ENCODE assay signal across 14 cellular contexts in the genomic region with DNA sequence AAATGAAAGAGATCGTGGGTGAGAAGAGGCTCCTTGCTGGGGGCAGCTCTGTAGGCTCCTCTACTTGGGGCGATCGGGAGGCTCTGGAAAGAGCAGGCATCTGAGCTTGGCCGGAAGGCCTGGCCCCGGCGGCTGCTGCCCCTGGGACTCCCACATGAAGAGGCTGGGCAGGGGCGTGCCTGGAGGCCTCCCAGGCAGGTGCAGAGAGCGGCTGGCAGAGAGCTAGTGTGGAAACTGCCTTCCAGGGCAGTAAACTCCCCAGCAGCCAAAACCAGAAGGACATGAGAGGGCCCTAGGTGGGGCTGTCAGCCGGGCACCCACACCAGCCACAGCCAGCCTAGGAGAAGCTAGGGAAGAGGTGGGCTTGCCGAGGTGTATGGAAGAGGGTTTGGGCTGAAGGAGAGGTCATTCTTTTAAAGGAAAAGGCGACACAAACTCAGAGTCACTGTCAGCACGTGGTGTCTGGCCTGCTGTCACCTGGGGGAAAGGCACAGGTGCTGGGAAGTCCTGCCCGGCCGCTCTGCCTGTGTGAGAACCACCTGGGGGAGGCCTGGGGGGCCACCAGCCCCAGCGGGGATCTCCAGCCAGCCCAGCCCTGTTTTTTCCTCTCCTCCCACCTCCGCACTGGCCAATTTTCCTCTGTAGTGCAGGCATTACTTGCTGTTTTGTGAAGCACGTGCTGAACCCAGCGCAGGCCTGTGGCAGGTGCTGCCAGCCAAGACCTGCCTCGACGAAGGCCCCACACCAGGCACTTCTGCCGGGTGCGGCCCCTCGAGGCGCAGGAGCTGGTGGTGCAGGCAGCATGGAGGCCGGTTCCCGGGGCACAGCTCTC. TPM values are rescaled to one million over a fixed set of nuclear protein-coding genes. Genes with fewer than 3 reads are reported as not detected.
DNase-seq lines count a peak whose midpoint lies in the region; ATAC-seq, FAIRE-seq and TF ChIP-seq lines count a peak whose summit lies in the region.
"Had no signal": no experiment of that assay in that cellular context is flagged by ENCODE, and none has a peak within 500 bp of the region (broad histone marks: within the 10 kb centered on the region; RNA-seq: fewer than 3 reads in every experiment).

No MANE protein-coding gene starts in this region.

- no peaks in the 10 kb centered on the region for H3K36me3 Mint-ChIP-seq in T-helper 17 cell (ENCODE audit: low read depth)
- H3K36me3 Mint-ChIP-seq: T-cell had no signal

- H4K20me1 ChIP-seq in BLaER1, result no peaks in the 10 kb centered on the region; the same call in 1 of the 2 replicates

- peaks cover 4% of the 10 kb centered on the region for H3K4me1 Mint-ChIP-seq in T-helper 17 cell
- H3K4me1 Mint-ChIP-seq: activated CD4-positive, alpha-beta T cell treated with anti-CD3 and anti-CD28 coated beads for 36 hours had no signal

- no peaks in the 10 kb centered on the region for H3K36me3 ChIP-seq in BLaER1
- no peaks in the 10 kb centered on the region for H3K36me3 ChIP-seq in mucosa of rectum (ENCODE audit: control insufficient read depth in 2 of 2, insufficient read depth in 2 of 2, low read length in 2 of 2)
- H3K36me3 ChIP-seq: BE2C, prostate gland had no signal

- TF ChIP-seq POLR2A in GM12891 (IDR thresholded peaks at IDR 0.05; ENCODE audit: low read depth, low read length), result no peak

- H3K9me3 ChIP-seq in BLaER1 (no peaks in the 10 kb centered on the region), T-helper 17 cell (ENCODE audit: control insufficient read depth, low read length, poor library complexity, severe bottlenecking) (no peaks in the 10 kb centered on the region), mucosa of rectum (ENCODE audit: control insufficient read depth in 2 of 2, low read length in 2 of 2) (no peaks in the 10 kb centered on the region)
- H3K9me3 ChIP-seq: BE2C, prostate gland had no signal

- H3K4me2 ChIP-seq in BLaER1, result peak overlapping the region; percentile 91

- ATAC-seq in T-helper 17 cell, result peak; percentile 18
- no peak for ATAC-seq in left cardiac atrium
- ATAC-seq: activated CD4-positive, alpha-beta T cell treated with anti-CD3 and anti-CD28 coated beads for 36 hours had no signal

- peaks cover 12% of the 10 kb centered on the region; the same call in 1 of the 2 replicates for H3K27me3 ChIP-seq in BLaER1
- H3K27me3 ChIP-seq in mucosa of rectum (ENCODE audit: control insufficient read depth in 2 of 2, insufficient read depth in 2 of 2, low read length in 2 of 2), result no peaks in the 10 kb centered on the region
- H3K27me3 ChIP-seq: BE2C, dorsolateral prefrontal cortex had no signal

- H3K9ac ChIP-seq in BLaER1 (peak overlapping the region; percentile 42; the same call in 1 of the 2 replicates), mucosa of rectum (ENCODE audit: low read depth in 1 of 2, low read length in 2 of 2) (peak overlapping the region; percentile 43 to 52)

- H3K27ac ChIP-seq in BLaER1 (peak overlapping the region; percentile 79), mucosa of rectum (ENCODE audit: low read depth in 2 of 2, low read length in 2 of 2) (peak overlapping the region; percentile 1 to 61)
- H3K27ac ChIP-seq: prostate gland had no signal

- FAIRE-seq in GM12891 (lab: Jason Lieb, UNC), result peak; percentile 75

- 0 out of 2 replicates have a peak overlapping the region, but pooled peaks have one; percentile 20 for H3K4me3 ChIP-seq in BLaER1
- no peak overlapping the region for H3K4me3 ChIP-seq in mucosa of rectum (ENCODE audit: low read length in 2 of 2)
- H3K4me3 ChIP-seq: dorsolateral prefrontal cortex, prostate gland had no signal

- peak overlapping the region; percentile 47 for H3K27ac Mint-ChIP-seq in T-helper 17 cell
- H3K27ac Mint-ChIP-seq: activated CD4-positive, alpha-beta T cell treated with anti-CD3 and anti-CD28 coated beads for 36 hours; T-cell had no signal

- no peak overlapping the region for H3K4me3 Mint-ChIP-seq in T-helper 17 cell
- H3K4me3 Mint-ChIP-seq: activated CD4-positive, alpha-beta T cell treated with anti-CD3 and anti-CD28 coated beads for 36 hours; activated T-cell treated with anti-CD3 and anti-CD28 coated beads, Interleukin-2, amount 50 U/mL, for 4 hours had no signal

- intact Hi-C loops in left cardiac atrium (cut with DNase I), result loop anchor here in 1 of 2 donors (10.0 kb wide), 1 partner anchor 73 kb away; a partner anchor contains a TSS

- DNase-seq in GM12891 (ENCODE audit: insufficient read length, low spot score) (peak; percentile 63), T-helper 17 cell (no peak), left cardiac atrium (no peak), middle frontal gyrus (ENCODE audit: extremely low spot score, low spot score) (no peak), inferior parietal cortex (ENCODE audit: extremely low spot score) (no peak), DMS153 treated with DMSO at 0.1 percent for 48 hours (lab: John Stamatoyannopoulos, UW; ENCODE audit: unreplicated experiment) (no peak)
- DNase-seq: activated CD4-positive, alpha-beta T cell treated with anti-CD3 and anti-CD28 coated beads for 36 hours; activated T-cell treated with anti-CD3 and anti-CD28 coated beads, Interleukin-2, amount 50 U/mL, for 4 hours; BE2C; dorsolateral prefrontal cortex had no signal

- H3K27me3 Mint-ChIP-seq in T-helper 17 cell, result peaks cover 13% of the 10 kb centered on the region
- H3K27me3 Mint-ChIP-seq: activated CD4-positive, alpha-beta T cell treated with anti-CD3 and anti-CD28 coated beads for 36 hours; T-cell had no signal

- H3K4me1 ChIP-seq in BLaER1 (peaks cover 90% of the 10 kb centered on the region), mucosa of rectum (ENCODE audit: control insufficient read depth in 2 of 2, insufficient read depth in 2 of 2, low read length in 2 of 2) (peaks cover 30 to 32% of the 10 kb centered on the region in 2 donors)
- H3K4me1 ChIP-seq: BE2C had no signal

TF ChIP-seq in GM12891, 5 proteins besides CTCF, POLR2A, EP300 and RAD21:
- TF ChIP-seq SPI1 (IDR thresholded peaks at IDR 0.05; ENCODE audit: low read depth, low read length), result no peak
- TF ChIP-seq PAX5 (IDR thresholded peaks at IDR 0.05; ENCODE audit: insufficient read depth, low read length, severe bottlenecking), result no peak
- no peak for TF ChIP-seq POU2F2 (IDR thresholded peaks at IDR 0.05; ENCODE audit: low read depth, low read length)
- TF ChIP-seq POLR2AphosphoS5 (IDR thresholded peaks at IDR 0.05; ENCODE audit: low read depth, low read length), result no peak
- no peak for TF ChIP-seq TAF1 (IDR thresholded peaks at IDR 0.05; ENCODE audit: low read depth, low read length)

RNA-seq across cellular contexts. Expression of a gene that starts 44.8 kb away (rescaled TPM):
- polyA plus RNA-seq in GM12891 (2012; ENCODE audit: low read depth, missing spikeins), result 0.09 TPM
- total RNA-seq in T-helper 17 cell (1 to 10 TPM in 1 of 2 donors, not detected in 1; 5.7 TPM), left cardiac atrium (100 to 1,000 TPM in 1 of 2 donors, 10 to 100 TPM in 1; 86.6 to 138 TPM)

Comparison
In these comparisons a context has a peak if more than half of its experiments do, and no peak if none do; other contexts are left out.
1. RNA of a gene that starts 44.8 kb away (total RNA-seq): 86.6 to 138 TPM in left cardiac atrium; 5.7 TPM in T-helper 17 cell; every median in the first group is over 10 times any median in the second.